In genomic region chr2:159071190-159071915, GRCh38 we compare ENCODE assay signal across 16 cellular contexts.
DNase-seq lines count a peak whose midpoint lies in the region; ATAC-seq and TF ChIP-seq lines count a peak whose summit lies in the region.
"Had no signal": no experiment of that assay in that cellular context is flagged by ENCODE, and none has a peak within 500 bp of the region (broad histone marks: within the 10 kb centered on the region; RNA-seq: fewer than 3 reads in every experiment).

No MANE protein-coding gene starts in this region.

- no peak for TF ChIP-seq POLR2A in esophagus muscularis mucosa (IDR thresholded peaks at IDR 0.05; ENCODE audit: low read depth)
- TF ChIP-seq POLR2A in gastrocnemius medialis (IDR thresholded peaks at IDR 0.05): no peak

- POLR2A ChIA-PET in naive thymus-derived CD8-positive, alpha-beta T cell (lab: Charles Lee): no interaction called here

- no peaks in the 10 kb centered on the region for H3K9me3 Mint-ChIP-seq in naive thymus-derived CD8-positive, alpha-beta T cell
- H3K9me3 Mint-ChIP-seq: activated CD8-positive, alpha-beta T cell treated with anti-CD3 and anti-CD28 coated beads for 36 hours had no signal

- no peak overlapping the region for H3K27ac Mint-ChIP-seq in naive thymus-derived CD8-positive, alpha-beta T cell
- H3K27ac Mint-ChIP-seq: activated CD8-positive, alpha-beta T cell treated with anti-CD3 and anti-CD28 coated beads for 36 hours; activated T-helper 17 cell treated with anti-CD3 and anti-CD28 coated beads, Interleukin-2, amount 50 U/mL, for 72 hours; naive B cell had no signal

- H3K4me2 ChIP-seq in osteoblast (ENCODE audit: insufficient read depth, low read length): no peak overlapping the region

- no peak overlapping the region for H2AFZ ChIP-seq in osteoblast (ENCODE audit: low read length)

- no peak for TF ChIP-seq EP300 in esophagus muscularis mucosa (IDR thresholded peaks at IDR 0.05)

- no peak overlapping the region for H3K9ac ChIP-seq in colonic mucosa (ENCODE audit: low read depth in 2 of 2, low read length in 2 of 2)

- H3K9me3 ChIP-seq in esophagus muscularis mucosa: no peaks in the 10 kb centered on the region
- no peaks in the 10 kb centered on the region for H3K9me3 ChIP-seq in osteoblast (ENCODE audit: low read depth, low read length)
- no peaks in the 10 kb centered on the region for H3K9me3 ChIP-seq in gastrocnemius medialis
- H3K9me3 ChIP-seq in colonic mucosa: no peaks in the 10 kb centered on the region

- H3K4me1 ChIP-seq in esophagus muscularis mucosa (peaks cover 36 to 80% (median 69%) of the 10 kb centered on the region in 4 donors), osteoblast (ENCODE audit: insufficient read depth, low read length) (peaks cover 52% of the 10 kb centered on the region), gastrocnemius medialis (peaks cover 0 to 10% of the 10 kb centered on the region in 2 donors), colonic mucosa (no peaks in the 10 kb centered on the region)

- peaks cover 0 to 2% (median 0%) of the 10 kb centered on the region in 4 donors for H3K36me3 ChIP-seq in esophagus muscularis mucosa
- no peaks in the 10 kb centered on the region for H3K36me3 ChIP-seq in osteoblast (ENCODE audit: insufficient read depth, low read length)
- H3K36me3 ChIP-seq in gastrocnemius medialis: no peaks in the 10 kb centered on the region
- H3K36me3 ChIP-seq in colonic mucosa: no peaks in the 10 kb centered on the region

- intact Hi-C loops in esophagus muscularis mucosa (cut with DNase I): no loop called here
- intact Hi-C loops in gastrocnemius medialis (cut with DNase I; ENCODE audit: low total_unique reads): no loop called here
- intact Hi-C loops in colonic mucosa (cut with DNase I): no loop called here

- WGBS in esophagus muscularis mucosa: 50% methylated on average over 2 of the region's 2 CpGs

- peaks cover 3% of the 10 kb centered on the region for H3K79me2 ChIP-seq in osteoblast (ENCODE audit: insufficient read depth, low read length)

- no peaks in the 10 kb centered on the region for H3K27me3 Mint-ChIP-seq in naive thymus-derived CD8-positive, alpha-beta T cell
- H3K27me3 Mint-ChIP-seq: activated CD8-positive, alpha-beta T cell treated with anti-CD3 and anti-CD28 coated beads for 36 hours; activated T-helper 17 cell treated with anti-CD3 and anti-CD28 coated beads, Interleukin-2, amount 50 U/mL, for 72 hours; naive B cell had no signal

- DNase-seq in AG09309 (ENCODE audit: low read depth) (peak; percentile 84), RPMI7951 (ENCODE audit: low read depth) (peak; percentile 77), esophagus muscularis mucosa (ENCODE audit: extremely low spot score) (no peak), osteoblast (ENCODE audit: insufficient read length, low spot score, missing footprints) (no peak), gastrocnemius medialis (no peak), NCI-H446 (lab: John Stamatoyannopoulos, UW) (no peak), colonic mucosa (no peak)
- DNase-seq in naive thymus-derived CD8-positive, alpha-beta T cell: no peak
- DNase-seq: activated CD8-positive, alpha-beta T cell treated with anti-CD3 and anti-CD28 coated beads for 36 hours; MV-4-11; naive B cell; retina; stimulated activated CD4-positive, alpha-beta T cell treated with anti-CD3 and anti-CD28 coated beads, Interleukin-2, amount 100 ng/mL, for 24 hours; stimulated activated CD8-positive, alpha-beta memory T cell treated with anti-CD3 and anti-CD28 coated beads, Interleukin-4, amount 100 ng/mL, for 48 hours had no signal

- no peaks in the 10 kb centered on the region for H3K36me3 Mint-ChIP-seq in naive thymus-derived CD8-positive, alpha-beta T cell
- H3K36me3 Mint-ChIP-seq: naive B cell had no signal

- H3K4me3 Mint-ChIP-seq in naive thymus-derived CD8-positive, alpha-beta T cell: no peak overlapping the region
- H3K4me3 Mint-ChIP-seq: activated CD8-positive, alpha-beta T cell treated with anti-CD3 and anti-CD28 coated beads for 36 hours; activated T-helper 17 cell treated with anti-CD3 and anti-CD28 coated beads, Interleukin-2, amount 50 U/mL, for 72 hours; naive B cell had no signal

- in situ Hi-C loops in gastrocnemius medialis (cut with MboI; ENCODE audit: low sequenced_read_pairs in 4 of 4): no loop called here

- ATAC-seq in naive thymus-derived CD8-positive, alpha-beta T cell: no peak
- ATAC-seq in gastrocnemius medialis: no peak
- ATAC-seq: activated CD8-positive, alpha-beta T cell treated with anti-CD3 and anti-CD28 coated beads for 36 hours; activated T-helper 17 cell treated with anti-CD3 and anti-CD28 coated beads, Interleukin-2, amount 50 U/mL, for 72 hours; left lobe of liver had no signal

- no peaks in the 10 kb centered on the region for H3K4me1 Mint-ChIP-seq in naive thymus-derived CD8-positive, alpha-beta T cell
- H3K4me1 Mint-ChIP-seq: activated T-helper 17 cell treated with anti-CD3 and anti-CD28 coated beads, Interleukin-2, amount 50 U/mL, for 72 hours had no signal

- H3K27me3 ChIP-seq in esophagus muscularis mucosa (no peaks in the 10 kb centered on the region), osteoblast (ENCODE audit: insufficient read depth, low read length) (no peaks in the 10 kb centered on the region), gastrocnemius medialis (no peaks in the 10 kb centered on the region), colonic mucosa (no peaks in the 10 kb centered on the region)

- H3K27ac ChIP-seq in esophagus muscularis mucosa (replicated peaks in 1 of 4) (peak overlapping the region; percentile 29 to 58 (median 41)), osteoblast (ENCODE audit: low read depth, low read length) (peak overlapping the region; percentile 95), gastrocnemius medialis (no peak overlapping the region), colonic mucosa (no peak overlapping the region)

- TF ChIP-seq CTCF in AG09309 (IDR thresholded peaks at IDR 0.05; ENCODE audit: control insufficient read depth, insufficient read depth, low read depth, low read length, missing control alignments) (no peak), esophagus muscularis mucosa (IDR thresholded peaks at IDR 0.05) (no peak), osteoblast (IDR thresholded peaks at IDR 0.05; ENCODE audit: extremely low read depth, low read depth, low read length) (peak; percentile 20), gastrocnemius medialis (IDR thresholded peaks at IDR 0.05 in 4 of 5, conservative IDR thresholded peaks at IDR 0.05 in 1 of 5) (no peak), colonic mucosa (IDR thresholded peaks at IDR 0.05) (no peak)

- H4K20me1 ChIP-seq in osteoblast (ENCODE audit: insufficient read depth, low read length): no peaks in the 10 kb centered on the region

- H3K4me3 ChIP-seq in AG09309 (ENCODE audit: control insufficient read depth, low read depth, low read length) (no peak overlapping the region), esophagus muscularis mucosa (no peak overlapping the region), osteoblast (ENCODE audit: insufficient read depth, low read length) (no peak overlapping the region), gastrocnemius medialis (no peak overlapping the region), colonic mucosa (no peak overlapping the region)

Comparison
In these comparisons a context has a peak if more than half of its experiments do, and no peak if none do; other contexts are left out.
1. DNase-seq: peak in AG09309 (single experiment) and RPMI7951 (single experiment); none in esophagus muscularis mucosa (single experiment), osteoblast (single experiment), naive thymus-derived CD8-positive, alpha-beta T cell (0 of 10), gastrocnemius medialis (0 of 2), NCI-H446 (0 of 2) and colonic mucosa (single experiment).
2. H3K27ac ChIP-seq: peak in esophagus muscularis mucosa (4 of 4) and osteoblast (single experiment); none in gastrocnemius medialis (0 of 4) and colonic mucosa (single experiment).